In genomic region chr3:8972614-8973013, GRCh38 we compare ENCODE assay signal across 11 cellular contexts. TPM values are rescaled to one million over a fixed set of nuclear protein-coding genes. Genes with fewer than 3 reads are reported as not detected.
DNase-seq lines count a peak whose midpoint lies in the region; ATAC-seq and TF ChIP-seq lines count a peak whose summit lies in the region.
"Had no signal": no experiment of that assay in that cellular context is flagged by ENCODE, and none has a peak within 500 bp of the region (broad histone marks: within the 10 kb centered on the region; RNA-seq: fewer than 3 reads in every experiment).

No MANE protein-coding gene starts in this region.

- no peaks in the 10 kb centered on the region for H3K9me3 ChIP-seq in WERI-Rb-1 (ENCODE audit: severe bottlenecking)
- H3K9me3 ChIP-seq in ascending aorta, result no peaks in the 10 kb centered on the region
- H3K9me3 ChIP-seq: neutrophil had no signal

- no peaks in the 10 kb centered on the region for H3K27me3 ChIP-seq in WERI-Rb-1 (ENCODE audit: insufficient read depth, low read depth, severe bottlenecking)
- H3K27me3 ChIP-seq in ascending aorta, result no peaks in the 10 kb centered on the region

- H3K27ac ChIP-seq in WERI-Rb-1 (no peak overlapping the region), ascending aorta (no peak overlapping the region)
- H3K27ac ChIP-seq: neutrophil, PC-9 had no signal

- TF ChIP-seq CTCF in WERI-Rb-1 (IDR thresholded peaks at IDR 0.05; ENCODE audit: low read depth, low read length), result no peak
- no peak for TF ChIP-seq CTCF in ascending aorta (IDR thresholded peaks at IDR 0.05)
- no peak for TF ChIP-seq CTCF in CD14-positive monocyte (IDR thresholded peaks at IDR 0.05)

- H3K4me1 Mint-ChIP-seq in CD14-positive monocyte, result peaks cover 3% of the 10 kb centered on the region

- no peaks in the 10 kb centered on the region for H3K36me3 Mint-ChIP-seq in CD14-positive monocyte

- H3K36me3 ChIP-seq in WERI-Rb-1, result no peaks in the 10 kb centered on the region
- no peaks in the 10 kb centered on the region for H3K36me3 ChIP-seq in ascending aorta
- H3K36me3 ChIP-seq: neutrophil had no signal

- no peak overlapping the region for H3K27ac Mint-ChIP-seq in CD14-positive monocyte

- peaks cover 7 to 10% (median 7%) of the 10 kb centered on the region in 3 donors for H3K27me3 Mint-ChIP-seq in CD14-positive monocyte (ENCODE audit: low read depth in 3 of 3)

- intact Hi-C loops in ascending aorta (cut with DNase I), result no loop called here
- intact Hi-C loops in CD14-positive monocyte (cut with micrococcal nuclease), result loop anchor here in 1 of 2 donors (10.0 kb wide), 1 partner anchor 92 kb away; no protein-coding TSS in a partner anchor

- DNase-seq in NCI-H2227 (lab: John Stamatoyannopoulos, UW; ENCODE audit: unreplicated experiment), result peak; percentile 14
- DNase-seq in NCI-H2227 treated with DMSO at 0.1 percent for 48 hours (lab: John Stamatoyannopoulos, UW), result no peak
- DNase-seq in WERI-Rb-1, result peak; percentile 43
- DNase-seq in iris pigment epithelial cell (ENCODE audit: low read depth), result peak; percentile 62
- no peak for DNase-seq in ascending aorta (ENCODE audit: low spot score in 2 of 2)
- DNase-seq in CD14-positive monocyte (ENCODE audit: low spot score), result no peak
- DNase-seq: ACHN, PC-9 had no signal

- H3K4me3 Mint-ChIP-seq in CD14-positive monocyte, result no peak overlapping the region

- H3K4me1 ChIP-seq in ascending aorta, result no peaks in the 10 kb centered on the region

- no peaks in the 10 kb centered on the region for H3K9me3 Mint-ChIP-seq in CD14-positive monocyte

- ATAC-seq in HG03378 (IDR thresholded peaks at IDR 0.05; ENCODE audit: unreplicated experiment) (peak; percentile 42), HG02571 (IDR thresholded peaks at IDR 0.05; ENCODE audit: unreplicated experiment) (no peak)

- H3K4me3 ChIP-seq in WERI-Rb-1 (ENCODE audit: low read depth, low read length), result no peak overlapping the region
- H3K4me3 ChIP-seq in ascending aorta, result no peak overlapping the region
- H3K4me3 ChIP-seq: PC-9 had no signal

RNA-seq across cellular contexts. Expression of gene RAD18, which starts 9.3 kb away (rescaled TPM):
- 0.75 TPM for total RNA-seq in ascending aorta
- 1 to 10 TPM; 5.1 to 6.9 TPM for polyA plus RNA-seq in CD14-positive monocyte

Comparison
In these comparisons a context has a peak if more than half of its experiments do, and no peak if none do; other contexts are left out.
1. DNase-seq: peak in NCI-H2227 (single experiment), WERI-Rb-1 (single experiment) and iris pigment epithelial cell (single experiment); none in NCI-H2227 treated with DMSO at 0.1 percent for 48 hours (single experiment), ascending aorta (0 of 2) and CD14-positive monocyte (single experiment).